ENCODE assay signal across 13 cellular contexts in the genomic region with DNA sequence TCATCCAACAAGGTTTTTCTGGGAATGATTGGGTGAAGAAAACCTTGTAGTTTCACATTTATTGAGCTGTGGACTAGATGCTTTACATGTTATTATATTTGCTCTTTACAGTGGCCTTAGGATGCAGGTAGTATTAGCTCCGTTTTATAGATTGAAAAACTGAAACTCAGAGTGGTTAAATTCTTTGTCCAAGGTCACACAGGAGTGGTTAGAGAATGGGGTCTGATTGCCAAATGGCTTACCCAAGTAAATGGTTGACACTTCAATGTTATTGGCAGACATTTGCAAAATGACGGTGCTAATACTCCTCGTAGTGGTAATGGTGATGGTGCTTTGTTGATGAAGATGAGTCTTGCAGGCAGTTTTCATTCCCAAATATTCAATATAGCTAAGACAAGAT. TPM values are rescaled to one million over a fixed set of nuclear protein-coding genes. Genes with fewer than 3 reads are reported as not detected.
DNase-seq lines count a peak whose midpoint lies in the region; ATAC-seq and TF ChIP-seq lines count a peak whose summit lies in the region.
"Had no signal": no experiment of that assay in that cellular context is flagged by ENCODE, and none has a peak within 500 bp of the region (broad histone marks: within the 10 kb centered on the region; RNA-seq: fewer than 3 reads in every experiment).

No MANE protein-coding gene starts in this region.

- H3K9me3 Mint-ChIP-seq in T-helper 1 cell treated with Interleukin-12 subunit alpha and Interleukin-12 subunit beta and Interleukin-4 antibody, amounts not matched to agents 30 μg/mL and 1 μg/mL, for 36 hours = no peaks in the 10 kb centered on the region
- H3K9me3 Mint-ChIP-seq in effector memory CD8-positive, alpha-beta T cell = no peaks in the 10 kb centered on the region

- H3K4me2 ChIP-seq in OCI-LY1 (ENCODE audit: low read length) = peak overlapping the region; percentile 97
- peak overlapping the region; percentile 82 for H3K4me2 ChIP-seq in skeletal muscle satellite cell (ENCODE audit: low read length)

- no peaks in the 10 kb centered on the region for H3K9me3 ChIP-seq in OCI-LY1 (ENCODE audit: low read length)
- H3K9me3 ChIP-seq in skeletal muscle satellite cell (replicated peaks; ENCODE audit: low read length) = no peaks in the 10 kb centered on the region
- H3K9me3 ChIP-seq: ascending aorta, esophagus squamous epithelium had no signal

- DNase-seq in T-helper 1 cell = no peak
- no peak for DNase-seq in effector memory CD8-positive, alpha-beta T cell
- DNase-seq in NCI-H1092 treated with DMSO at 0.1 percent for 48 hours (lab: John Stamatoyannopoulos, UW) = no peak
- DNase-seq: esophagus squamous epithelium, NCI-H2107, retina, RPMI8226 had no signal

- H3K36me3 Mint-ChIP-seq in T-helper 1 cell treated with Interleukin-12 subunit alpha and Interleukin-12 subunit beta and Interleukin-4 antibody, amounts not matched to agents 30 μg/mL and 1 μg/mL, for 36 hours (ENCODE audit: low read depth) = peaks cover 25% of the 10 kb centered on the region
- peaks cover 29% of the 10 kb centered on the region for H3K36me3 Mint-ChIP-seq in effector memory CD8-positive, alpha-beta T cell (ENCODE audit: insufficient read depth)

- H3K27ac ChIP-seq in OCI-LY1 (ENCODE audit: low read depth, low read length, poor library complexity, severe bottlenecking) = no peak overlapping the region
- H3K27ac ChIP-seq: ascending aorta had no signal

- no peak for TF ChIP-seq CTCF in OCI-LY1 (IDR thresholded peaks at IDR 0.05; ENCODE audit: low read length)

- peak overlapping the region; percentile 22 for H3K27ac Mint-ChIP-seq in T-helper 1 cell treated with Interleukin-12 subunit alpha and Interleukin-12 subunit beta and Interleukin-4 antibody, amounts not matched to agents 30 μg/mL and 1 μg/mL, for 36 hours
- peak overlapping the region in 1 of 2 donors; percentile 68 for H3K27ac Mint-ChIP-seq in effector memory CD8-positive, alpha-beta T cell

- no peak overlapping the region for H3K9ac ChIP-seq in OCI-LY1 (ENCODE audit: low read length)
- H3K9ac ChIP-seq in skeletal muscle satellite cell (ENCODE audit: low read depth, low read length) = no peak overlapping the region

- H3K79me2 ChIP-seq in OCI-LY1 (ENCODE audit: insufficient read depth, low read length) = peaks cover 59% of the 10 kb centered on the region

- peak overlapping the region; percentile 94 for H3K4me3 Mint-ChIP-seq in T-helper 1 cell treated with Interleukin-12 subunit alpha and Interleukin-12 subunit beta and Interleukin-4 antibody, amounts not matched to agents 30 μg/mL and 1 μg/mL, for 36 hours
- H3K4me3 Mint-ChIP-seq in effector memory CD8-positive, alpha-beta T cell = peak overlapping the region; percentile 87 to 93

- H3F3A ChIP-seq in OCI-LY1 (ENCODE audit: insufficient read depth, low read length) = no peaks in the 10 kb centered on the region

- H3K36me3 ChIP-seq in OCI-LY1 (ENCODE audit: insufficient read depth, low read length) = peaks cover 28% of the 10 kb centered on the region; the same call in 1 of the 2 replicates
- peaks cover 6% of the 10 kb centered on the region for H3K36me3 ChIP-seq in skeletal muscle satellite cell (ENCODE audit: insufficient read depth, low read length)

- H3K4me1 ChIP-seq in OCI-LY1 (ENCODE audit: insufficient read depth, low read length, severe bottlenecking) (peaks cover 53% of the 10 kb centered on the region), skeletal muscle satellite cell (ENCODE audit: control insufficient read depth, insufficient read depth, low read length) (peaks cover 21% of the 10 kb centered on the region)

- 0 out of 2 replicates have a peak, but pooled peaks cover 5% of the 10 kb centered on the region for H4K20me1 ChIP-seq in OCI-LY1 (ENCODE audit: insufficient read depth, low read length)

- no peaks in the 10 kb centered on the region for H3K27me3 Mint-ChIP-seq in T-helper 1 cell treated with Interleukin-12 subunit alpha and Interleukin-12 subunit beta and Interleukin-4 antibody, amounts not matched to agents 30 μg/mL and 1 μg/mL, for 36 hours (ENCODE audit: low read depth)
- no peaks in the 10 kb centered on the region for H3K27me3 Mint-ChIP-seq in effector memory CD8-positive, alpha-beta T cell

- no peak for ATAC-seq in effector memory CD8-positive, alpha-beta T cell (replicated peaks)
- no peak for ATAC-seq in HG03097 (IDR thresholded peaks at IDR 0.05; ENCODE audit: low FRiP score, unreplicated experiment)
- no peak for ATAC-seq in HG02759 (IDR thresholded peaks at IDR 0.05; ENCODE audit: unreplicated experiment)

- H3K9me2 ChIP-seq in OCI-LY1 (ENCODE audit: low read depth, low read length) = no peaks in the 10 kb centered on the region

- peak overlapping the region; percentile 98 for H3K4me3 ChIP-seq in OCI-LY1 (ENCODE audit: low read depth, low read length, poor library complexity, severe bottlenecking)
- no peak overlapping the region for H3K4me3 ChIP-seq in skeletal muscle satellite cell (ENCODE audit: low read length)

- no peak overlapping the region for H2AFZ ChIP-seq in OCI-LY1 (ENCODE audit: low read length)

- peaks cover 58% of the 10 kb centered on the region for H3K4me1 Mint-ChIP-seq in T-helper 1 cell treated with Interleukin-12 subunit alpha and Interleukin-12 subunit beta and Interleukin-4 antibody, amounts not matched to agents 30 μg/mL and 1 μg/mL, for 36 hours (ENCODE audit: low read depth)
- H3K4me1 Mint-ChIP-seq in effector memory CD8-positive, alpha-beta T cell (ENCODE audit: low read depth in 2 of 2) = peaks cover 46 to 59% of the 10 kb centered on the region in 2 donors

- no peaks in the 10 kb centered on the region for H3K27me3 ChIP-seq in OCI-LY1 (ENCODE audit: insufficient read depth, low read length)
- H3K27me3 ChIP-seq in skeletal muscle satellite cell (ENCODE audit: control insufficient read depth, insufficient read depth, low read length) = no peaks in the 10 kb centered on the region
- H3K27me3 ChIP-seq: ascending aorta, esophagus squamous epithelium had no signal

RNA-seq across cellular contexts. Expression of a gene that starts 2.2 kb away (rescaled TPM):
- 19.4 and 21.0 TPM in 2 replicates for total RNA-seq in skeletal muscle satellite cell (2012; rRNA removed)

RNA-seq across cellular contexts. Expression of a gene that starts 7.2 kb away (rescaled TPM):
- 38.8 and 43.0 TPM in 2 replicates for total RNA-seq in skeletal muscle satellite cell (2012; rRNA removed)

RNA-seq across cellular contexts. Expression of a gene that starts 26.2 kb away (rescaled TPM):
- total RNA-seq in skeletal muscle satellite cell (2012; rRNA removed) = 101 and 106 TPM in 2 replicates

RNA-seq across cellular contexts. Expression of a gene that starts 47.8 kb away (rescaled TPM):
- total RNA-seq in skeletal muscle satellite cell (2012; rRNA removed) = 37.8 and 43.9 TPM in 2 replicates

RNA-seq across cellular contexts. Expression of a gene that starts 51.5 kb away (rescaled TPM):
- total RNA-seq in skeletal muscle satellite cell (2012; rRNA removed) = 11.1 and 16.0 TPM in 2 replicates
